8 cellular contexts compared by ENCODE assay signal in the genomic region with DNA sequence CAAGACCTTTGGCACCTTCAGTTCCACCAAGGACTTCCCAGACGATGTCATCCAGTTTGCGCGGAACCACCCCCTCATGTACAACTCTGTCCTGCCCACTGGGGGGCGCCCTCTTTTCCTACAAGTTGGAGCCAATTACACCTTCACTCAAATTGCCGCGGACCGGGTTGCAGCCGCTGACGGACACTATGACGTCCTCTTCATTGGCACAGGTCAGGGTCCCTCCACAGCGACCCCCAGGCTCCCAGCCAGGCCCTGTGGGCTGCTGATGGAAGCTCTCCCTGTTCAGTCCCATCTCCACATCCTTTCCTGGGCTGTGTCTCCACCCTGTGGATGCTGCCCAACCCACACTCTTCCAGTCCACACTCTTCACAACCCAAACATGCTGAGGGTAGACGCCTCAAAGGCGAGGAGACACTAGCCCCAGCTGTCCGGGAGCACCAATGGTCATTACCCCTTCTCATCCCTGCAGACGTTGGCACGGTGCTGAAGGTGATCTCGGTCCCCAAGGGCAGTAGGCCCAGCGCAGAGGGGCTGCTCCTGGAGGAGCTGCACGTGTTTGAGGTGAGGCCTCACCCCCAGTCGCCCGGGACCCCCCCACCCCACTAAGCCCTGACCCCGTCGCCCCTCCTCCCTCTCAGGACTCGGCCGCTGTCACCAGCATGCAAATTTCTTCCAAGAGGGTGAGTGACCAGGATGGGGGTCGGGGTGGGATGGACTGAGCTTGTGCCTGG. TPM values are rescaled to one million over a fixed set of nuclear protein-coding genes. Genes with fewer than 3 reads are reported as not detected.
DNase-seq lines count a peak whose midpoint lies in the region; ATAC-seq, FAIRE-seq and TF ChIP-seq lines count a peak whose summit lies in the region.

No MANE protein-coding gene starts in this region.

- H3K14ac ChIP-seq in trophoblast cell (ENCODE audit: low read length) = no peak overlapping the region

- H2BK120ac ChIP-seq in trophoblast cell (ENCODE audit: insufficient read depth, low read length, poor library complexity) = no peak overlapping the region

- no peaks in the 10 kb centered on the region for H3K79me2 ChIP-seq in trophoblast cell (ENCODE audit: control insufficient read depth, insufficient read depth, low read length, poor library complexity)

- H2BK5ac ChIP-seq in trophoblast cell (ENCODE audit: low read depth, low read length, poor library complexity) = no peak overlapping the region

- H3K4me3 ChIP-seq in Peyer's patch (no peak overlapping the region), fibroblast of the aortic adventitia (ENCODE audit: low read depth, low read length) (no peak overlapping the region), trophoblast cell (ENCODE audit: low read depth, low read length) (no peak overlapping the region)

- no peak overlapping the region for H3K4me2 ChIP-seq in trophoblast cell (ENCODE audit: low read length)

- ATAC-seq in HG03432 (IDR thresholded peaks at IDR 0.05; ENCODE audit: unreplicated experiment) = no peak
- no peak for ATAC-seq in GM19324 (IDR thresholded peaks at IDR 0.05; ENCODE audit: low FRiP score, unreplicated experiment)

- peaks cover 5 to 40% (median 18%) of the 10 kb centered on the region in 4 donors for H3K4me1 ChIP-seq in Peyer's patch
- peaks cover 19 to 24% of the 10 kb centered on the region in 2 experiments for H3K4me1 ChIP-seq in trophoblast cell (ENCODE audit: control insufficient read depth in 1 of 2, insufficient read depth in 2 of 2, low read length in 2 of 2)

- H4K91ac ChIP-seq in trophoblast cell (ENCODE audit: low read depth, low read length) = no peak overlapping the region

- no peak for FAIRE-seq in H54 (lab: Jason Lieb, UNC)

- H2BK12ac ChIP-seq in trophoblast cell (ENCODE audit: low read length) = no peak overlapping the region

- H3K9me3 ChIP-seq in Peyer's patch (no peaks in the 10 kb centered on the region), trophoblast cell (ENCODE audit: insufficient read depth, low read depth, low read length) (peaks cover 10% of the 10 kb centered on the region)

- no peak for DNase-seq in AG09319 (ENCODE audit: extremely low read depth, low read depth)
- peak; percentile 68 for DNase-seq in H54 (ENCODE audit: insufficient read length, low spot score)
- DNase-seq in Peyer's patch = peak; percentile 64 to 88 (median 85)
- DNase-seq in activated T-helper 1 cell treated with Interleukin-2 at 50 U/mL for 16 hours (ENCODE audit: low read depth) = peak; percentile 43
- peak; percentile 53 for DNase-seq in fibroblast of the aortic adventitia (ENCODE audit: low read depth)
- DNase-seq in trophoblast cell = peak; percentile 66 to 82

- H3K27me3 ChIP-seq in Peyer's patch (no peaks in the 10 kb centered on the region), trophoblast cell (ENCODE audit: insufficient read depth, low read length) (peaks cover 11% of the 10 kb centered on the region)

- peaks cover 4% of the 10 kb centered on the region for H3K79me1 ChIP-seq in trophoblast cell (ENCODE audit: low read length)

- no peak overlapping the region for H3K23ac ChIP-seq in trophoblast cell (ENCODE audit: low read length)

- TF ChIP-seq POLR2A in H54 (IDR thresholded peaks at IDR 0.05; ENCODE audit: low read depth, low read length) (no peak), Peyer's patch (IDR thresholded peaks at IDR 0.05) (no peak)

- peak; percentile 63 for TF ChIP-seq CTCF in AG09319 (IDR thresholded peaks at IDR 0.05; ENCODE audit: low read depth, low read length)
- TF ChIP-seq CTCF in Peyer's patch (IDR thresholded peaks at IDR 0.05) = peak; percentile 69 to 80 (median 76)
- TF ChIP-seq CTCF in fibroblast of the aortic adventitia (IDR thresholded peaks at IDR 0.05; ENCODE audit: insufficient read depth, low read length) = peak; percentile 63

- no peak overlapping the region for H2AFZ ChIP-seq in trophoblast cell (ENCODE audit: insufficient read depth, low read length, poor library complexity)

- H3K18ac ChIP-seq in trophoblast cell (ENCODE audit: low read length) = no peak overlapping the region

- H3K4ac ChIP-seq in trophoblast cell (ENCODE audit: low read depth, low read length) = no peak overlapping the region

- H4K8ac ChIP-seq in trophoblast cell (ENCODE audit: low read depth, low read length) = no peak overlapping the region

- no peak overlapping the region for H2AK5ac ChIP-seq in trophoblast cell (ENCODE audit: low read length)

- no peak overlapping the region for H3K9ac ChIP-seq in trophoblast cell (ENCODE audit: low read length)

- H3K27ac ChIP-seq in Peyer's patch (peak overlapping the region in 1 of 4 donors; percentile 9), trophoblast cell (ENCODE audit: low read depth, low read length) (no peak overlapping the region)

- H3K36me3 ChIP-seq in Peyer's patch (peaks cover 0 to 15% (median 0%) of the 10 kb centered on the region in 3 donors), trophoblast cell (ENCODE audit: control insufficient read depth in 1 of 2, insufficient read depth in 2 of 2, low read length in 2 of 2) (no peaks in the 10 kb centered on the region)

- no CpG with 5 or more reads among the region's 26 CpGs for WGBS in trophoblast cell (ENCODE audit: extremely low coverage, insufficient coverage, insufficient read length)

- no peak overlapping the region for H4K12ac ChIP-seq in trophoblast cell (ENCODE audit: low read depth, low read length)

RNA-seq across cellular contexts. Expression of gene LSMEM2, which starts 4.3 kb away (rescaled TPM):
- total RNA-seq in Peyer's patch (not detected), fibroblast of the aortic adventitia (ENCODE audit: low replicate concordance) (not detected in 2 replicates)
- polyA plus RNA-seq in trophoblast cell (2013) = 0.06 and 0.08 TPM in 2 replicates

RNA-seq across cellular contexts. Expression of gene SEMA3B, which starts 5.6 kb away (rescaled TPM):
- 100 to 1,000 TPM in 3 of 4 donors, 10 to 100 TPM in 1; 56.1 to 367 (median 267) TPM for total RNA-seq in Peyer's patch
- 9.7 and 110 TPM in 2 replicates for total RNA-seq in fibroblast of the aortic adventitia (ENCODE audit: low replicate concordance)
- 1.8 and 2.0 TPM in 2 replicates for polyA plus RNA-seq in trophoblast cell (2013)

RNA-seq across cellular contexts. Expression of gene IFRD2, which starts 17.7 kb away (rescaled TPM):
- total RNA-seq in Peyer's patch = 100 to 1,000 TPM in 3 of 4 donors, 10 to 100 TPM in 1; 75.5 to 205 (median 140) TPM
- 45.3 and 72.7 TPM in 2 replicates for total RNA-seq in fibroblast of the aortic adventitia (ENCODE audit: low replicate concordance)
- 36.9 and 37.3 TPM in 2 replicates for polyA plus RNA-seq in trophoblast cell (2013)

RNA-seq across cellular contexts. Expression of gene HYAL3, which starts 24.7 kb away (rescaled TPM):
- 1 to 10 TPM; 3.0 to 6.6 (median 4.2) TPM for total RNA-seq in Peyer's patch
- 1.2 and 3.1 TPM in 2 replicates for total RNA-seq in fibroblast of the aortic adventitia (ENCODE audit: low replicate concordance)
- 10.8 and 11.2 TPM in 2 replicates for polyA plus RNA-seq in trophoblast cell (2013)

RNA-seq across cellular contexts. Expression of gene NAA80, which starts 24.7 kb away (rescaled TPM):
- 10 to 100 TPM in 3 of 4 donors, 1 to 10 TPM in 1; 3.2 to 14.0 (median 12.4) TPM for total RNA-seq in Peyer's patch
- 3.8 and 8.4 TPM in 2 replicates for total RNA-seq in fibroblast of the aortic adventitia (ENCODE audit: low replicate concordance)
- polyA plus RNA-seq in trophoblast cell (2013) = 17.6 and 17.7 TPM in 2 replicates
